8 cellular contexts compared by ENCODE assay signal in the genomic region with DNA sequence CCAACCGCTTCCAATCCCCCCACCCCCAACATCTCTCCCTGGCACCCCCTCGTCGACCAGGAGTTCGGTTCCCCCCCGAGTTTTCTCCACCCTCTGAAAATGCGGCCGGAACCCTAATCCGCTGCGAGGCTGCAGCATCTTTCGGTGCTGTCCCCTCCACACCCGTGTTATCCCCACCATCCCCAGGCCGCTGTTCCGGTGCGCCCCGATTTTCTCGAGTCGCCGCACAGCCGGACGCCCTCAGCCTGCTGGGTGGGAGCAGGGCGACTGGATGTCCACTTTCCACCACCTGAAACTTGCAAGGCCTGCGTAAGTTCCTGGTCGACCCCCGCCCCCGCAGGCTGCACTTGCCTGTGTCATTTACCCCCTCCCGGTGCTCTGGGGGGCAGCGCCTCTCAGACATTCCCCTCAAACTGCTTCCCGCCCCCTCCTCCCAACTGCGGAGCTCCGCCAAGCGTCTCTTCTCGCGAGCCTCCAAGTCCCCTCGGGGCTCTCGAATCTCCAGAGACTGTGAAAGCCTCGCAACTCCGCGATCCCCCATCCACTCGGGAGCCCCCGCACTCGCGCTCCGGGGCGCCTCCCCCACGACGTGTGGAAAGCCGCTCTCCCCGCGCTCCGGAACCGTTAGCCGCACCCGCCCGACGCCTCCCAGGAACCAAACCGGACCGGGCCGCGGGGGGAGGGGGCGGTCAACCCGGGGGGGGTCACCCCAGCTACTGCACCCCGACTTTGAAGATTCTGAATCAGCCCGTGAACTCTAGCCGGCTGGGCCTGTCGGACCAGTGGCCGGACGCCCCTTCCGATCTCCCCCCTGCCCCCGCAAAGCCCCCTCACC. TPM values are rescaled to one million over a fixed set of nuclear protein-coding genes. Genes with fewer than 3 reads are reported as not detected.
DNase-seq lines count a peak whose midpoint lies in the region; ATAC-seq, FAIRE-seq and TF ChIP-seq lines count a peak whose summit lies in the region.

No MANE protein-coding gene starts in this region.

- H3K9ac ChIP-seq in rectal smooth muscle tissue (ENCODE audit: low read length): no peak overlapping the region

- H3K4me1 ChIP-seq in OCI-LY7 (ENCODE audit: insufficient read depth, low read length, poor library complexity, severe bottlenecking): peaks cover 24% of the 10 kb centered on the region
- peaks cover 0 to 20% of the 10 kb centered on the region in 2 donors for H3K4me1 ChIP-seq in ascending aorta
- H3K4me1 ChIP-seq in hepatocyte (ENCODE audit: insufficient read depth): peaks cover 14% of the 10 kb centered on the region
- peaks cover 11% of the 10 kb centered on the region for H3K4me1 ChIP-seq in rectal smooth muscle tissue (ENCODE audit: control insufficient read depth, insufficient read depth, low read length)

- DNase-seq in AG04449 (ENCODE audit: low read depth, low spot score) (no peak), GM18507 (ENCODE audit: extremely low spot score, insufficient read length, low read depth) (peak; percentile 14), OCI-LY7 (ENCODE audit: low spot score) (peak; percentile 11), ascending aorta (ENCODE audit: low spot score in 2 of 2) (peak in 1 of 2 donors; percentile 80), hepatocyte (ENCODE audit: low spot score) (peak; percentile 78), NCI-H2107 (lab: John Stamatoyannopoulos, UW) (no peak)

- POLR2A ChIA-PET in AG04449 (lab: Yijun Ruan, JAX) (interaction anchor here (0.7 to 1.8 kb wide), 3 partner anchors 10 to 133 kb away, joined by 3 to 14 read pairs (median 3); no protein-coding TSS in a partner anchor), OCI-LY7 (lab: Charles Lee) (interaction anchor here (0.7 to 1.2 kb wide), 3 partner anchors 37 to 1449 kb away, joined by 3 to 4 read pairs (median 4); no protein-coding TSS in a partner anchor)

- CTCF ChIA-PET in AG04449 (lab: Yijun Ruan, JAX) (interaction anchor here (1.1 to 1.4 kb wide), 2 partner anchors 11 to 125 kb away, joined by 3 to 5 read pairs; no protein-coding TSS in a partner anchor), OCI-LY7 (lab: Charles Lee; ENCODE audit: unreplicated experiment) (no interaction called here)

- no peak for FAIRE-seq in GM18507 (lab: Jason Lieb, UNC)

- no peak overlapping the region for H3K27ac ChIP-seq in OCI-LY7 (ENCODE audit: low read depth, low read length, poor library complexity, severe bottlenecking)
- peak overlapping the region; percentile 87 to 90 for H3K27ac ChIP-seq in ascending aorta
- H3K27ac ChIP-seq in hepatocyte: peak overlapping the region; percentile 69
- H3K27ac ChIP-seq in rectal smooth muscle tissue (ENCODE audit: low read depth, low read length): peak overlapping the region; percentile 67

- H3K9me3 ChIP-seq in OCI-LY7 (ENCODE audit: low read length) (no peaks in the 10 kb centered on the region), ascending aorta (no peaks in the 10 kb centered on the region), hepatocyte (ENCODE audit: low read depth) (no peaks in the 10 kb centered on the region)

- H3K4me2 ChIP-seq in OCI-LY7 (ENCODE audit: low read length) (peak overlapping the region; percentile 98), hepatocyte (peak overlapping the region; percentile 94)

- TF ChIP-seq CTCF in AG04449 (IDR thresholded peaks at IDR 0.05; ENCODE audit: insufficient read depth, low read length, missing control alignments) (no peak), OCI-LY7 (conservative IDR thresholded peaks at IDR 0.05; ENCODE audit: low read length) (no peak), ascending aorta (IDR thresholded peaks at IDR 0.05) (no peak), hepatocyte (IDR thresholded peaks at IDR 0.05; ENCODE audit: poor library complexity) (no peak)

- H3K9me2 ChIP-seq in OCI-LY7 (ENCODE audit: insufficient read depth, low read length) (no peaks in the 10 kb centered on the region), hepatocyte (replicated peaks; ENCODE audit: insufficient read depth) (no peaks in the 10 kb centered on the region)

- intact Hi-C loops in OCI-LY7 (cut with micrococcal nuclease; ENCODE audit: unreplicated experiment): loop anchor here (1.0 to 10.0 kb wide), 4 partner anchors 44 to 132 kb away; no protein-coding TSS in a partner anchor
- intact Hi-C loops in ascending aorta (cut with DNase I): loop anchor here (2.0 to 5.0 kb wide), 5 partner anchors 126 to 464 kb away; a partner anchor contains a TSS

- H4K20me1 ChIP-seq in OCI-LY7 (ENCODE audit: insufficient read depth, low read length) (no peaks in the 10 kb centered on the region), hepatocyte (ENCODE audit: insufficient read depth, poor library complexity, severe bottlenecking) (no peaks in the 10 kb centered on the region)

- 2% methylated on average over 52 of the region's 69 CpGs for WGBS in hepatocyte (ENCODE audit: low lambda C conversion rate, missing lambda C conversion rate)

- ATAC-seq in HG03175 (IDR thresholded peaks at IDR 0.05; ENCODE audit: unreplicated experiment): no peak

- no peaks in the 10 kb centered on the region for H3K79me2 ChIP-seq in OCI-LY7 (ENCODE audit: insufficient read depth, low read depth, low read length)
- H3K79me2 ChIP-seq in hepatocyte: no peaks in the 10 kb centered on the region

- H3K36me3 ChIP-seq in OCI-LY7 (ENCODE audit: insufficient read depth, low read length): no peaks in the 10 kb centered on the region
- H3K36me3 ChIP-seq in ascending aorta: no peaks in the 10 kb centered on the region
- no peaks in the 10 kb centered on the region for H3K36me3 ChIP-seq in hepatocyte (replicated peaks; ENCODE audit: insufficient read depth, low read depth)
- no peaks in the 10 kb centered on the region for H3K36me3 ChIP-seq in rectal smooth muscle tissue (ENCODE audit: control insufficient read depth, insufficient read depth, low read length)

- peak overlapping the region; percentile 86 for H3K4me3 ChIP-seq in AG04449 (ENCODE audit: low read depth, low read length)
- H3K4me3 ChIP-seq in OCI-LY7 (ENCODE audit: low read depth, low read length, poor library complexity, severe bottlenecking): peak overlapping the region; percentile 67
- H3K4me3 ChIP-seq in ascending aorta: peak overlapping the region; percentile 73 to 95
- peak overlapping the region; percentile 84 for H3K4me3 ChIP-seq in hepatocyte
- peak overlapping the region; percentile 70 for H3K4me3 ChIP-seq in rectal smooth muscle tissue (ENCODE audit: low read length)

- no peaks in the 10 kb centered on the region for H3K27me3 ChIP-seq in ascending aorta
- H3K27me3 ChIP-seq in hepatocyte: peaks cover 19% of the 10 kb centered on the region
- peaks cover 15% of the 10 kb centered on the region for H3K27me3 ChIP-seq in rectal smooth muscle tissue (ENCODE audit: control insufficient read depth, insufficient read depth, low read length)

- no peak overlapping the region for H2AFZ ChIP-seq in OCI-LY7 (ENCODE audit: low read length)
- peak overlapping the region; percentile 79 for H2AFZ ChIP-seq in hepatocyte

- no TSS peak for BruUV-seq in OCI-LY7 (replicated peaks; lab: Mats Ljungman, UMichigan)

RNA-seq across cellular contexts. Expression of a gene that starts 0.6 kb away (rescaled TPM):
- total RNA-seq in OCI-LY7 (2014; rRNA removed; shearing (Covaris generic)): 0.85 TPM in 1 of 2 replicates, not detected in the other
- 1.1 and 1.2 TPM in 2 replicates for total RNA-seq in OCI-LY7 (2022)
- 15.8 TPM for total RNA-seq in ascending aorta
- total RNA-seq in hepatocyte: 9.0 and 12.2 TPM in 2 replicates
- 15.0 and 23.6 TPM in 2 replicates for polyA plus RNA-seq in hepatocyte

Comparison
In these comparisons a context has a peak if more than half of its experiments do, and no peak if none do; other contexts are left out.
1. DNase-seq: peak in GM18507 (single experiment), OCI-LY7 (single experiment) and hepatocyte (single experiment); none in AG04449 (single experiment) and NCI-H2107 (single experiment).
2. Peak in every context shown above with its lines, with median percentiles within 50 percentile points of each other: H3K4me3 ChIP-seq.